In the genomic region with DNA sequence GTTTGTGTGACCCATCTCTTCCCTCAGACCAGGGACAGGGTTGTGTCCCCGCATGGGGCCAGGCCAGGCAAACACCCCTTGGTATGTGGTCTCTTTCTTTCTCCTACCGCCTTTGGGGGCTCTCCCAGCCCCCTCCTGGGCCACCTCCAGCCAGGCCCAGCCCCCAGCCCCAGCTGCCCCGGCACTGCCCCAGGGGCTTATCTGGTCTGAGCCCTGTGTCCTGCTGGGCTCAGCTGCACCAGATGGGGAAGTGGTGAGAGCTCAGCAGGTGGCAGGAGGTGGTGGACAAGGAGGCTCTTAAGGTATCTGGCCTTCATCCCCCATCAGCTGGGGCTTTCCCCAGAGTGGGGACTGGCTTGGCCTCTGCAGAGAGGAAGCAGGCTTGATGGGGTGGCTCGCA, we compare ENCODE assay signal across 20 cellular contexts. TPM values are rescaled to one million over a fixed set of nuclear protein-coding genes. Genes with fewer than 3 reads are reported as not detected.
DNase-seq lines count a peak whose midpoint lies in the region; ATAC-seq and TF ChIP-seq lines count a peak whose summit lies in the region.
"Had no signal": no experiment of that assay in that cellular context is flagged by ENCODE, and none has a peak within 500 bp of the region (broad histone marks: within the 10 kb centered on the region; RNA-seq: fewer than 3 reads in every experiment).

No MANE protein-coding gene starts in this region.

- H4K8ac ChIP-seq in H9 (replicated peaks; ENCODE audit: insufficient read length, low read depth, low read length) = no peak overlapping the region

- H4K20me1 ChIP-seq in H9 (ENCODE audit: control insufficient read depth, insufficient read depth, insufficient read length) (no peaks in the 10 kb centered on the region), OCI-LY3 (ENCODE audit: insufficient read depth, low read length) (no peaks in the 10 kb centered on the region)

- peak; percentile 54 for DNase-seq in GM10248 (ENCODE audit: extremely low spot score)
- peak; percentile 41 for DNase-seq in H9
- no peak for DNase-seq in memory B cell (ENCODE audit: low spot score in 2 of 2)
- no peak for DNase-seq in effector memory CD8-positive, alpha-beta T cell
- DNase-seq in NCI-H1436 treated with DMSO at 0.1 percent for 48 hours (lab: John Stamatoyannopoulos, UW) = no peak
- DNase-seq in activated T-cell treated with anti-CD3 and anti-CD28 coated beads for 4 hours = no peak
- DNase-seq: activated CD4-positive, alpha-beta memory T cell treated with anti-CD3 and anti-CD28 coated beads for 36 hours; activated T-cell treated with anti-CD3 and anti-CD28 coated beads, Interleukin-2, amount 50 U/mL, for 4 hours; Caco-2; MG63; natural killer cell; NCI-H2029 treated with DMSO at 0.1 percent for 48 hours; NCI-H510A; stimulated activated CD4-positive, alpha-beta T cell treated with anti-CD3 and anti-CD28 coated beads, Interleukin-4, amount 100 ng/mL, for 24 hours had no signal

- WGBS in H9 (ENCODE audit: extremely low coverage, insufficient read length, low lambda C conversion rate) = no CpG with 5 or more reads among the region's 4 CpGs

- H3K14ac ChIP-seq in H9 (ENCODE audit: insufficient read depth, low read length) = no peak overlapping the region

- H3K27ac ChIP-seq in H9 (ENCODE audit: insufficient read length, low read depth, low read length) (no peak overlapping the region), OCI-LY3 (ENCODE audit: low read length) (peak overlapping the region; percentile 60)
- H3K27ac ChIP-seq: hepatocyte had no signal

- no peak overlapping the region for H4K5ac ChIP-seq in H9 (ENCODE audit: insufficient read length, low read depth, low read length)

- H3K56ac ChIP-seq in H9 (ENCODE audit: insufficient read length, low read depth, low read length) = no peak overlapping the region

- H4K91ac ChIP-seq in H9 (ENCODE audit: insufficient read length, low read depth, low read length) = no peak overlapping the region

- H2BK15ac ChIP-seq in H9 (ENCODE audit: low read depth, low read length) = no peak overlapping the region

- TF ChIP-seq CTCF in GM10248 (IDR thresholded peaks at IDR 0.05; ENCODE audit: control extremely low read depth, extremely low read depth, low read depth, missing control alignments) (no peak), H9 (conservative IDR thresholded peaks at IDR 0.05) (no peak), OCI-LY3 (IDR thresholded peaks at IDR 0.05; ENCODE audit: low read depth, low read length) (no peak)

- H3K27ac Mint-ChIP-seq in H9 (no peak overlapping the region), memory B cell (no peak overlapping the region)
- H3K27ac Mint-ChIP-seq in effector memory CD8-positive, alpha-beta T cell = no peak overlapping the region
- H3K27ac Mint-ChIP-seq: activated CD4-positive, alpha-beta memory T cell treated with anti-CD3 and anti-CD28 coated beads for 36 hours; activated naive CD4-positive, alpha-beta T cell treated with anti-CD3 and anti-CD28 coated beads, Interleukin-2, amount 50 U/mL, for 24 hours; natural killer cell; progenitor cell of endocrine pancreas had no signal

- no peaks in the 10 kb centered on the region for H3K4me1 ChIP-seq in H9 (ENCODE audit: insufficient read depth, low read length)
- H3K4me1 ChIP-seq in OCI-LY3 (ENCODE audit: low read length) = peaks cover 60% of the 10 kb centered on the region
- H3K4me1 ChIP-seq: Caco-2 had no signal

- H3T11ph ChIP-seq in H9 (ENCODE audit: low read length) = no peak overlapping the region

- no peaks in the 10 kb centered on the region for H3K27me3 ChIP-seq in H9 (ENCODE audit: insufficient read depth, low read length)
- no peaks in the 10 kb centered on the region for H3K27me3 ChIP-seq in OCI-LY3 (ENCODE audit: low read depth, low read length)
- H3K27me3 ChIP-seq: hepatocyte, MG63 had no signal

- H3K18ac ChIP-seq in H9 (ENCODE audit: insufficient read length, low read depth, low read length) = no peak overlapping the region

- ATAC-seq in memory B cell (ENCODE audit: low read depth) (peak; percentile 60), GM21526 (IDR thresholded peaks at IDR 0.05; ENCODE audit: low FRiP score, unreplicated experiment) (no peak)
- ATAC-seq in effector memory CD8-positive, alpha-beta T cell (replicated peaks) = no peak
- ATAC-seq: activated T-cell treated with anti-CD3 and anti-CD28 coated beads, Interleukin-2, amount 50 U/mL, for 4 hours; natural killer cell had no signal

- no peak overlapping the region for H3K4ac ChIP-seq in H9 (ENCODE audit: low read depth, low read length)

- H3K9me3 ChIP-seq in H9 (ENCODE audit: control insufficient read depth, low read depth, low read length) (no peaks in the 10 kb centered on the region), OCI-LY3 (ENCODE audit: insufficient read depth, low read length) (no peaks in the 10 kb centered on the region)
- H3K9me3 ChIP-seq: Caco-2, MG63 had no signal

- H2AFZ ChIP-seq in H9 (ENCODE audit: low read length) = no peak overlapping the region
- 0 out of 2 replicates have a peak overlapping the region, but pooled peaks have one; percentile 38 for H2AFZ ChIP-seq in OCI-LY3 (ENCODE audit: low read depth, low read length)
- H2AFZ ChIP-seq: hepatocyte had no signal

- POLR2A ChIA-PET in GM10248 (lab: Yijun Ruan, JAX) = no interaction called here

- no peak overlapping the region for H2AK5ac ChIP-seq in H9 (ENCODE audit: insufficient read length, low read length)

- H3K36me3 Mint-ChIP-seq in H9 (ENCODE audit: insufficient read depth in 1 of 3, low read depth in 3 of 3) = no peaks in the 10 kb centered on the region
- H3K36me3 Mint-ChIP-seq in memory B cell = no peaks in the 10 kb centered on the region
- H3K36me3 Mint-ChIP-seq in effector memory CD8-positive, alpha-beta T cell (ENCODE audit: insufficient read depth) = peaks cover 4% of the 10 kb centered on the region
- H3K36me3 Mint-ChIP-seq: activated CD4-positive, alpha-beta memory T cell treated with anti-CD3 and anti-CD28 coated beads for 36 hours; activated naive CD4-positive, alpha-beta T cell treated with anti-CD3 and anti-CD28 coated beads, Interleukin-2, amount 50 U/mL, for 24 hours; natural killer cell had no signal

- no peaks in the 10 kb centered on the region for H3K23me2 ChIP-seq in H9 (ENCODE audit: insufficient read length, low read depth, low read length, poor library complexity, severe bottlenecking)

- no peaks in the 10 kb centered on the region for H3K36me3 ChIP-seq in OCI-LY3 (replicated peaks; ENCODE audit: low read depth, low read length)
- H3K36me3 ChIP-seq: MG63 had no signal

- H2BK12ac ChIP-seq in H9 (ENCODE audit: insufficient read length, low read depth, low read length) = no peak overlapping the region

- H3K4me3 ChIP-seq in OCI-LY3 (ENCODE audit: low read length) = peak overlapping the region; percentile 50
- H3K4me3 ChIP-seq: hepatocyte, MG63, smooth muscle cell had no signal

- no peaks in the 10 kb centered on the region for H3K79me1 ChIP-seq in H9 (ENCODE audit: insufficient read depth, low read depth, low read length, poor library complexity, severe bottlenecking)

- no peak overlapping the region for H2BK5ac ChIP-seq in H9 (ENCODE audit: insufficient read length, low read length)

- CTCF ChIA-PET in GM10248 (lab: Yijun Ruan, JAX) = interaction anchor here (1.1 kb wide), 2 partner anchors 11 to 12 kb away, joined by 3 read pairs; no protein-coding TSS in a partner anchor

- H3K79me2 ChIP-seq in H9 (ENCODE audit: insufficient read depth, low read length) (no peaks in the 10 kb centered on the region), OCI-LY3 (ENCODE audit: low read length) (no peaks in the 10 kb centered on the region)
- H3K79me2 ChIP-seq: hepatocyte had no signal

- H3K27me3 Mint-ChIP-seq in H9 (ENCODE audit: low read depth) (peaks cover 36% of the 10 kb centered on the region), memory B cell (peaks cover 8% of the 10 kb centered on the region)
- peaks cover 23 to 75% of the 10 kb centered on the region in 2 donors for H3K27me3 Mint-ChIP-seq in effector memory CD8-positive, alpha-beta T cell
- H3K27me3 Mint-ChIP-seq: activated naive CD4-positive, alpha-beta T cell treated with anti-CD3 and anti-CD28 coated beads, Interleukin-2, amount 50 U/mL, for 24 hours had no signal

- H3K4me3 Mint-ChIP-seq in H9 (peak overlapping the region in 1 of 2 experiments; percentile 20; a peak in 1 of 5 replicates), memory B cell (no peak overlapping the region)
- no peak overlapping the region for H3K4me3 Mint-ChIP-seq in effector memory CD8-positive, alpha-beta T cell
- H3K4me3 Mint-ChIP-seq: activated CD4-positive, alpha-beta memory T cell treated with anti-CD3 and anti-CD28 coated beads for 36 hours; activated naive CD4-positive, alpha-beta T cell treated with anti-CD3 and anti-CD28 coated beads, Interleukin-2, amount 50 U/mL, for 24 hours; activated T-cell treated with anti-CD3 and anti-CD28 coated beads, Interleukin-2, amount 50 U/mL, for 4 hours; natural killer cell had no signal

- H3K4me2 ChIP-seq in H9 (ENCODE audit: insufficient read depth, insufficient read length, low read length) (no peak overlapping the region), OCI-LY3 (ENCODE audit: low read length) (peak overlapping the region; percentile 87)
- H3K4me2 ChIP-seq: hepatocyte, smooth muscle cell had no signal

- no peak overlapping the region for H3K23ac ChIP-seq in H9 (ENCODE audit: insufficient read length, low read depth, low read length)

- no peaks in the 10 kb centered on the region for H3K9me3 Mint-ChIP-seq in H9
- H3K9me3 Mint-ChIP-seq in memory B cell = no peaks in the 10 kb centered on the region
- no peaks in the 10 kb centered on the region for H3K9me3 Mint-ChIP-seq in effector memory CD8-positive, alpha-beta T cell
- H3K9me3 Mint-ChIP-seq: activated CD4-positive, alpha-beta memory T cell treated with anti-CD3 and anti-CD28 coated beads for 36 hours; activated naive CD4-positive, alpha-beta T cell treated with anti-CD3 and anti-CD28 coated beads, Interleukin-2, amount 50 U/mL, for 24 hours; activated T-cell treated with anti-CD3 and anti-CD28 coated beads, Interleukin-2, amount 50 U/mL, for 4 hours; natural killer cell had no signal

- H3K4me1 Mint-ChIP-seq in H9 (peaks cover 15 to 20% of the 10 kb centered on the region in 2 experiments), memory B cell (no peaks in the 10 kb centered on the region)
- H3K4me1 Mint-ChIP-seq in effector memory CD8-positive, alpha-beta T cell (ENCODE audit: low read depth in 2 of 2) = no peaks in the 10 kb centered on the region
- H3K4me1 Mint-ChIP-seq: activated naive CD4-positive, alpha-beta T cell treated with anti-CD3 and anti-CD28 coated beads, Interleukin-2, amount 50 U/mL, for 24 hours; natural killer cell had no signal

- H3K9ac ChIP-seq in H9 (ENCODE audit: extremely low read depth, insufficient read length, low read length) (no peak overlapping the region), OCI-LY3 (ENCODE audit: low read length) (peak overlapping the region; percentile 55; the same call in 1 of the 2 replicates)

- H2BK120ac ChIP-seq in H9 (ENCODE audit: low read depth, low read length, poor library complexity, severe bottlenecking) = no peak overlapping the region

- H2BK20ac ChIP-seq in H9 (ENCODE audit: low read depth, low read length, poor library complexity, severe bottlenecking) = no peak overlapping the region

RNA-seq across cellular contexts. Expression of a gene that starts 8.7 kb away (rescaled TPM):
- total RNA-seq in H9 (2021) = 2.7 and 4.6 TPM in 2 replicates
- total RNA-seq: smooth muscle cell had no signal

RNA-seq across cellular contexts. Expression of a gene that starts 59.0 kb away (rescaled TPM):
- total RNA-seq in H9 (2021) = 24.7 and 26.1 TPM in 2 replicates

Comparison
In these comparisons a context has a peak if more than half of its experiments do, and no peak if none do; other contexts are left out.
1. DNase-seq: peak in GM10248 (single experiment) and H9 (single experiment); none in memory B cell (0 of 2), effector memory CD8-positive, alpha-beta T cell (0 of 3), NCI-H1436 treated with DMSO at 0.1 percent for 48 hours (single experiment) and activated T-cell treated with anti-CD3 and anti-CD28 coated beads for 4 hours (single experiment).